ENCODE assay signal across 24 cellular contexts in the genomic region with DNA sequence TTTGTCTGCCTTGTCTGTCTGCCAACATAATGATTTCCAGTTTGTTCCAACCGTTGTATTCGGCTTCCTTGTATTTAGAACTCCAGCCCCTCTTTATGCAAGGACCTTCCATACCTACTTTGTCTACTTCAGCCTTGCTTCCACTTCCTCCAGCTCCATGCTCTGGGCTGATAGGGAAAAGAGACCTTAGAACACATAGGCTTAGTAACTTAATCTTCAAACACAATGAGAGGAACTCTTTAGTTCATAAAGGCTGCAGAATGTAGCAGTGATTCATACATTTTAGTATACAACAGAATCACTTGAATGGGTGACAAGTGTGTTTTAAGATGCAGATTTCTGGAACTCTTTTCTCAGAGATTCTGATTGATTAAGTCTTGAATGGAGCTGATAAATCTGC.
"Had no signal": no experiment of that assay in that cellular context is flagged by ENCODE, and none has a peak within 500 bp of the region (broad histone marks: within the 10 kb centered on the region; RNA-seq: fewer than 3 reads in every experiment).

No MANE protein-coding gene starts in this region.

- DNase-seq: activated B cell treated with CpG ODN at 0.5 μM for 24 hours; activated CD4-positive, alpha-beta T cell treated with anti-CD3 and anti-CD28 coated beads for 1 hour; activated CD4-positive, alpha-beta T cell treated with anti-CD3 and anti-CD28 coated beads, Interleukin-2, amount 10 ng/mL, durations not matched to agents 24 days and 14 days; activated CD4-positive, alpha-beta T cell treated with anti-CD3 and anti-CD28 coated beads, Interleukin-2, amount 50 U/mL, for 48 hours; activated CD8-positive, alpha-beta memory T cell treated with anti-CD3 and anti-CD28 coated beads, Interleukin-2, amount 10 ng/mL, durations not matched to agents 7 days and 5 days; activated gamma-delta T cell; activated naive CD4-positive, alpha-beta T cell treated with anti-CD3 and anti-CD28 coated beads for 36 hours; activated T-cell treated with anti-CD3 and anti-CD28 coated beads, Interleukin-2, amount 50 U/mL, for 4 hours; amygdala; NCI-H1092; NCI-H1417; NCI-H1930; NCI-H2171; NCI-H2227 treated with DMSO at 0.1 percent for 48 hours; NCI-H526; NCI-H774; OCI-M1; SHP77 treated with DMSO at 0.1 percent for 48 hours; T-helper 9 cell had no signal

- H3K4me2 ChIP-seq: KMS-11 had no signal

- ATAC-seq: activated CD8-positive, alpha-beta memory T cell treated with anti-CD3 and anti-CD28 coated beads, Interleukin-2, amount 10 ng/mL, durations not matched to agents 7 days and 5 days; activated T-cell treated with anti-CD3 and anti-CD28 coated beads, Interleukin-2, amount 50 U/mL, for 4 hours; activated T-helper 17 cell treated with anti-CD3 and anti-CD28 coated beads, Interleukin-2, amount 50 U/mL, for 72 hours had no signal

- H3K27ac ChIP-seq: KMS-11 had no signal

- H3K9ac ChIP-seq: KMS-11 had no signal

- FAIRE-seq: astrocyte, RCC 7860, TTC549 had no signal
